In the genomic region with DNA sequence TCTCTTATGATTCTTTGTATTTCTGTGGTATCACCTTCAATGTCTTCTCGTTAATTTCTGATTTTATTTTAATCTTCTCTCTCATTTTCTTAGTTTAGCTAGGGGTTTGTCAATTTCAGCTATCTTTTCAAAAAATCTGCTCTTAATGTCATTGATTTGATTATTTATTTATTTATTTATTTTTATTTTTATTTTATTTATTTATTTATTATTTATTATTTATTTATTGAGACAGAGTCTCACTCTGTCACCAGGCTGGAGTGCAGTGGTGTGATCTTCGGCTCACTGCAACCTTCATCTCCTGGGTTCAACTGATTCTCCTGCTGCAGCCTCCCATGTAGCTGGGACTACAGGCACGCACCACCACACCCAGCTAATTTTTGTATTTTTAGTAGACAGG, we compare ENCODE assay signal across 11 cellular contexts.
"Had no signal": no experiment of that assay in that cellular context is flagged by ENCODE, and none has a peak within 500 bp of the region (broad histone marks: within the 10 kb centered on the region; RNA-seq: fewer than 3 reads in every experiment).

No MANE protein-coding gene starts in this region.

- H3K9me3 ChIP-seq: HAP-1 had no signal

- H3K9me3 Mint-ChIP-seq: HFFc6 had no signal

- DNase-seq: GM23248, GOT3, H7, H9, HCEC 1CT, HFFc6 had no signal

- H3K36me3 ChIP-seq: HAP-1 had no signal

- H3K4me3 Mint-ChIP-seq: GM23338, H9, HFFc6 had no signal

- H3K4me1 Mint-ChIP-seq: GM23338, H9 had no signal

- H3K9ac ChIP-seq: GM23248 had no signal

- H3K4me3 ChIP-seq: GM23248, GM23338, HAP-1 had no signal

- H3K4me1 ChIP-seq: HAP-1 had no signal

- H2AFZ ChIP-seq: GM23248, GM23338 had no signal

- ATAC-seq: GM23338, HCT116 had no signal

- H3K27ac Mint-ChIP-seq: GM23338, H9, HFFc6 had no signal

- H3K4me2 ChIP-seq: GM23338 had no signal

- FAIRE-seq: H1, H54 had no signal

- H3K27ac ChIP-seq: GM23248 had no signal
